ENCODE assay signal across 10 cellular contexts in genomic region chr9:78866228-78867132, GRCh38.
DNase-seq lines count a peak whose midpoint lies in the region; ATAC-seq and TF ChIP-seq lines count a peak whose summit lies in the region.
"Had no signal": no experiment of that assay in that cellular context is flagged by ENCODE, and none has a peak within 500 bp of the region (broad histone marks: within the 10 kb centered on the region; RNA-seq: fewer than 3 reads in every experiment).

No MANE protein-coding gene starts in this region.

- no peaks in the 10 kb centered on the region for H3F3A ChIP-seq in PC-3 (ENCODE audit: low read length, unreplicated experiment)

- no peak overlapping the region for H3K4me3 ChIP-seq in PC-3 (ENCODE audit: low read length)
- no peak overlapping the region for H3K4me3 ChIP-seq in thyroid gland (replicated peaks in 1 of 3)
- no peak overlapping the region for H3K4me3 ChIP-seq in naive thymus-derived CD4-positive, alpha-beta T cell (ENCODE audit: low read length)

- no peaks in the 10 kb centered on the region for H3K36me3 Mint-ChIP-seq in naive thymus-derived CD4-positive, alpha-beta T cell

- H2AFZ ChIP-seq in PC-3 (ENCODE audit: low read length) = no peak overlapping the region

- POLR2A ChIA-PET in PC-3 (lab: Charles Lee; ENCODE audit: unreplicated experiment) = interaction anchor here (0.5 to 0.6 kb wide), 2 partner anchors 18 to 122 kb away, joined by 3 read pairs; no protein-coding TSS in a partner anchor
- POLR2A ChIA-PET in naive thymus-derived CD4-positive, alpha-beta T cell (lab: Charles Lee) = no interaction called here

- CTCF ChIA-PET in PC-3 (lab: Charles Lee) = no interaction called here
- CTCF ChIA-PET in naive thymus-derived CD4-positive, alpha-beta T cell (lab: Charles Lee) = no interaction called here

- no peaks in the 10 kb centered on the region for H3K79me2 ChIP-seq in PC-3 (ENCODE audit: low read length)

- no peaks in the 10 kb centered on the region for H3K9me2 ChIP-seq in PC-3 (replicated peaks; ENCODE audit: low read length)

- no peaks in the 10 kb centered on the region for H4K20me1 ChIP-seq in PC-3 (ENCODE audit: low read length)

- H3K9me3 Mint-ChIP-seq in naive thymus-derived CD4-positive, alpha-beta T cell = peaks cover 0 to 4% (median 0%) of the 10 kb centered on the region in 11 donors

- H3K27ac ChIP-seq in PC-3 (ENCODE audit: low read length) (peak overlapping the region; percentile 94), epithelial cell of prostate (no peak overlapping the region), thyroid gland (no peak overlapping the region)
- no peak overlapping the region for H3K27ac ChIP-seq in naive thymus-derived CD4-positive, alpha-beta T cell (ENCODE audit: low read depth, low read length)

- H3K4me1 Mint-ChIP-seq in naive thymus-derived CD4-positive, alpha-beta T cell = no peaks in the 10 kb centered on the region

- no peak for TF ChIP-seq CTCF in PC-3 (conservative IDR thresholded peaks at IDR 0.05; ENCODE audit: low read depth, low read length)
- no peak for TF ChIP-seq CTCF in thyroid gland (IDR thresholded peaks at IDR 0.05)

- H3K27ac Mint-ChIP-seq in naive thymus-derived CD4-positive, alpha-beta T cell = no peak overlapping the region

- intact Hi-C loops in PC-3 (cut with micrococcal nuclease) (loop anchor here (5.0 kb wide), 1 partner anchor 156 kb away; no protein-coding TSS in a partner anchor), thyroid gland (cut with DNase I) (no loop called here)
- intact Hi-C loops in naive thymus-derived CD4-positive, alpha-beta T cell (cut with micrococcal nuclease) = no loop called here

- peak; percentile 79 for ATAC-seq in PC-3
- ATAC-seq in naive thymus-derived CD4-positive, alpha-beta T cell = no peak

- no TSS peak for BruUV-seq in PC-3 (replicated peaks; lab: Mats Ljungman, UMichigan)

- 76 to 87% methylated on average over 6 of the region's 6 CpGs for WGBS in thyroid gland, 2 donors

- peak; percentile 97 for DNase-seq in EL
- peak; percentile 94 for DNase-seq in PC-3
- DNase-seq in epithelial cell of prostate (ENCODE audit: low read depth, low spot score) = peak; percentile 16
- peak; percentile 26 for DNase-seq in pulmonary artery endothelial cell (ENCODE audit: low read depth, low spot score)
- no peak for DNase-seq in NK-92 (lab: John Stamatoyannopoulos, UW; ENCODE audit: unreplicated experiment)
- DNase-seq in thyroid gland = no peak
- DNase-seq in stimulated activated CD4-positive, alpha-beta T cell treated with anti-CD3 and anti-CD28 coated beads, Interleukin-1b, Interleukin-23, amount 100 ng/mL, for 48 hours = no peak
- no peak for DNase-seq in naive thymus-derived CD4-positive, alpha-beta T cell
- DNase-seq: activated T-cell treated with anti-CD3 and anti-CD28 coated beads, Interleukin-2, amount 50 U/mL, for 1 hour; NK-92 treated with Interleukin-12 subunit alpha and Interleukin-12 subunit beta, amount 100 ng/mL, for 24 hours had no signal

- no peak for TF ChIP-seq POLR2A in thyroid gland (IDR thresholded peaks at IDR 0.05)

- H3K4me1 ChIP-seq in PC-3 (ENCODE audit: insufficient read depth, low read length) = peaks cover 33% of the 10 kb centered on the region
- H3K4me1 ChIP-seq in thyroid gland = no peaks in the 10 kb centered on the region
- no peaks in the 10 kb centered on the region for H3K4me1 ChIP-seq in naive thymus-derived CD4-positive, alpha-beta T cell (ENCODE audit: control insufficient read depth in 2 of 2, insufficient read depth in 2 of 2, low read length in 2 of 2)

- H3K9ac ChIP-seq in PC-3 (ENCODE audit: low read length) = peak overlapping the region; percentile 58

- H3K27me3 Mint-ChIP-seq in naive thymus-derived CD4-positive, alpha-beta T cell = no peaks in the 10 kb centered on the region

- H3K36me3 ChIP-seq in PC-3 (ENCODE audit: low read depth, low read length) (0 out of 2 replicates have a peak, but pooled peaks cover 4% of the 10 kb centered on the region), thyroid gland (no peaks in the 10 kb centered on the region)
- H3K36me3 ChIP-seq in naive thymus-derived CD4-positive, alpha-beta T cell (ENCODE audit: control insufficient read depth in 2 of 3, insufficient read depth in 3 of 3, low read length in 3 of 3) = no peaks in the 10 kb centered on the region

- H3K4me3 Mint-ChIP-seq in naive thymus-derived CD4-positive, alpha-beta T cell = no peak overlapping the region

- H3K9me3 ChIP-seq in PC-3 (ENCODE audit: low read length) = no peaks in the 10 kb centered on the region
- H3K9me3 ChIP-seq in thyroid gland = no peaks in the 10 kb centered on the region
- H3K9me3 ChIP-seq in naive thymus-derived CD4-positive, alpha-beta T cell (ENCODE audit: control insufficient read depth in 2 of 3, low read length in 3 of 3) = no peaks in the 10 kb centered on the region

- peak overlapping the region; percentile 66 for H3K4me2 ChIP-seq in PC-3 (ENCODE audit: low read length)

- H3K27me3 ChIP-seq in PC-3 (ENCODE audit: low read length) (no peaks in the 10 kb centered on the region), thyroid gland (no peaks in the 10 kb centered on the region)
- no peaks in the 10 kb centered on the region for H3K27me3 ChIP-seq in naive thymus-derived CD4-positive, alpha-beta T cell (ENCODE audit: control insufficient read depth in 2 of 2, insufficient read depth in 2 of 2, low read length in 2 of 2)

Comparison
In these comparisons a context has a peak if more than half of its experiments do, and no peak if none do; other contexts are left out.
1. DNase-seq: peak in EL (single experiment), PC-3 (single experiment), epithelial cell of prostate (single experiment) and pulmonary artery endothelial cell (single experiment); none in NK-92 (single experiment), thyroid gland (0 of 2), stimulated activated CD4-positive, alpha-beta T cell treated with anti-CD3 and anti-CD28 coated beads, Interleukin-1b, Interleukin-23, amount 100 ng/mL, for 48 hours (single experiment) and naive thymus-derived CD4-positive, alpha-beta T cell (0 of 9).